Comparison of ENCODE assay signal across 8 cellular contexts in genomic region chr13:77184455-77184854, GRCh38.
DNase-seq lines count a peak whose midpoint lies in the region; ATAC-seq and TF ChIP-seq lines count a peak whose summit lies in the region.

No MANE protein-coding gene starts in this region.

- TF ChIP-seq CTCF in GM23338 (conservative IDR thresholded peaks at IDR 0.05; ENCODE audit: low read depth in 2 of 2), result no peak
- TF ChIP-seq CTCF in mesothelial cell of epicardium (IDR thresholded peaks at IDR 0.05; ENCODE audit: unreplicated experiment), result no peak

- no peak overlapping the region for H3K4me3 ChIP-seq in GM23338
- H3K4me3 ChIP-seq in MG63, result no peak overlapping the region

- H2AFZ ChIP-seq in GM23338, result no peak overlapping the region

- no peaks in the 10 kb centered on the region for H3K9me3 ChIP-seq in MG63

- H3K36me3 ChIP-seq in GM23338 (ENCODE audit: insufficient read depth), result no peaks in the 10 kb centered on the region; the same call in 1 of the 2 replicates
- peaks cover 23% of the 10 kb centered on the region for H3K36me3 ChIP-seq in MG63

- H3K4me1 Mint-ChIP-seq in GM23338, result no peaks in the 10 kb centered on the region
- no peaks in the 10 kb centered on the region for H3K4me1 Mint-ChIP-seq in mesothelial cell of epicardium

- intact Hi-C loops in Right ventricle myocardium superior (cut with DNase I), result no loop called here

- no peaks in the 10 kb centered on the region for H3K27me3 Mint-ChIP-seq in GM23338 (ENCODE audit: insufficient read depth, low read depth, poor library complexity)
- H3K27me3 Mint-ChIP-seq in mesothelial cell of epicardium (ENCODE audit: low read depth), result no peaks in the 10 kb centered on the region

- H3K27me3 ChIP-seq in GM23338 (ENCODE audit: insufficient read depth) (no peaks in the 10 kb centered on the region), MG63 (no peaks in the 10 kb centered on the region)

- H3F3A ChIP-seq in GM23338 (replicated peaks; ENCODE audit: low read depth), result no peaks in the 10 kb centered on the region

- H3K4me2 ChIP-seq in GM23338, result no peak overlapping the region

- H3K79me2 ChIP-seq in GM23338 (replicated peaks; ENCODE audit: insufficient read depth), result no peaks in the 10 kb centered on the region

- DNase-seq in GM23338 (ENCODE audit: low spot score), result no peak
- DNase-seq in NAMALWA (ENCODE audit: low spot score), result peak; percentile 60
- DNase-seq in germinal center (ENCODE audit: low spot score), result peak; percentile 6
- DNase-seq in MG63, result no peak
- no peak for DNase-seq in Right ventricle myocardium superior
- no peak for DNase-seq in mesothelial cell of epicardium (ENCODE audit: low spot score in 2 of 2, unreplicated experiment in 2 of 2)
- DNase-seq in activated gamma-delta T cell (lab: John Stamatoyannopoulos, UW), result no peak

- H3K4me1 ChIP-seq in GM23338 (ENCODE audit: insufficient read depth), result no peaks in the 10 kb centered on the region

- no peaks in the 10 kb centered on the region for H4K20me1 ChIP-seq in GM23338 (replicated peaks; ENCODE audit: insufficient read depth)

- no peak overlapping the region for H3K4me3 Mint-ChIP-seq in GM23338
- no peak overlapping the region for H3K4me3 Mint-ChIP-seq in mesothelial cell of epicardium

- peak; percentile 98 for ATAC-seq in GM18517 (IDR thresholded peaks at IDR 0.05; ENCODE audit: unreplicated experiment)
- ATAC-seq in GM23338, result no peak
- no peak for ATAC-seq in Right ventricle myocardium superior (ENCODE audit: poor library complexity)

- H3K9me2 ChIP-seq in GM23338 (ENCODE audit: insufficient read depth), result no peaks in the 10 kb centered on the region

- H3K9me3 Mint-ChIP-seq in GM23338, result no peaks in the 10 kb centered on the region
- peaks cover 4% of the 10 kb centered on the region for H3K9me3 Mint-ChIP-seq in mesothelial cell of epicardium

- H3K27ac Mint-ChIP-seq in GM23338 (peak overlapping the region; percentile 39), mesothelial cell of epicardium (no peak overlapping the region)

- no peak overlapping the region for H3K27ac ChIP-seq in GM23338 (ENCODE audit: low read depth)

- H3K36me3 Mint-ChIP-seq in GM23338 (ENCODE audit: low read depth), result peaks cover 28% of the 10 kb centered on the region
- peaks cover 42% of the 10 kb centered on the region for H3K36me3 Mint-ChIP-seq in mesothelial cell of epicardium

TF ChIP-seq in GM23338, 12 proteins besides CTCF, POLR2A, EP300 and RAD21:
- TF ChIP-seq NANOG (IDR thresholded peaks at IDR 0.05; ENCODE audit: borderline replicate concordance) (no peak), ZNF331 (CRISPR knock-in tag; IDR thresholded peaks at IDR 0.05; ENCODE audit: low read depth) (no peak), STAT1 (IDR thresholded peaks at IDR 0.05; ENCODE audit: unreplicated experiment) (no peak), POLR2AphosphoS5 (IDR thresholded peaks at IDR 0.05; ENCODE audit: low read depth) (no peak), ZNF114 (CRISPR knock-in tag; IDR thresholded peaks at IDR 0.05) (no peak), EZH2 (IDR thresholded peaks at IDR 0.05; ENCODE audit: low read depth, unreplicated experiment) (no peak), ZNF462 (CRISPR knock-in tag; IDR thresholded peaks at IDR 0.05) (no peak), CREB1 (CRISPR knock-in tag; IDR thresholded peaks at IDR 0.05; ENCODE audit: low read depth) (no peak), JUNB (IDR thresholded peaks at IDR 0.05; ENCODE audit: unreplicated experiment) (no peak), ETS1 (IDR thresholded peaks at IDR 0.05) (no peak), REST (IDR thresholded peaks at IDR 0.05; ENCODE audit: unreplicated experiment) (no peak), EZH2phosphoT487 (IDR thresholded peaks at IDR 0.05; ENCODE audit: unreplicated experiment) (no peak)

Comparison
In these comparisons a context has a peak if more than half of its experiments do, and no peak if none do; other contexts are left out.
1. DNase-seq: peak in NAMALWA (single experiment) and germinal center (single experiment); none in GM23338 (single experiment), MG63 (single experiment), Right ventricle myocardium superior (single experiment), mesothelial cell of epicardium (0 of 2) and activated gamma-delta T cell (single experiment).